Comparison of ENCODE assay signal across 8 cellular contexts in the genomic region with DNA sequence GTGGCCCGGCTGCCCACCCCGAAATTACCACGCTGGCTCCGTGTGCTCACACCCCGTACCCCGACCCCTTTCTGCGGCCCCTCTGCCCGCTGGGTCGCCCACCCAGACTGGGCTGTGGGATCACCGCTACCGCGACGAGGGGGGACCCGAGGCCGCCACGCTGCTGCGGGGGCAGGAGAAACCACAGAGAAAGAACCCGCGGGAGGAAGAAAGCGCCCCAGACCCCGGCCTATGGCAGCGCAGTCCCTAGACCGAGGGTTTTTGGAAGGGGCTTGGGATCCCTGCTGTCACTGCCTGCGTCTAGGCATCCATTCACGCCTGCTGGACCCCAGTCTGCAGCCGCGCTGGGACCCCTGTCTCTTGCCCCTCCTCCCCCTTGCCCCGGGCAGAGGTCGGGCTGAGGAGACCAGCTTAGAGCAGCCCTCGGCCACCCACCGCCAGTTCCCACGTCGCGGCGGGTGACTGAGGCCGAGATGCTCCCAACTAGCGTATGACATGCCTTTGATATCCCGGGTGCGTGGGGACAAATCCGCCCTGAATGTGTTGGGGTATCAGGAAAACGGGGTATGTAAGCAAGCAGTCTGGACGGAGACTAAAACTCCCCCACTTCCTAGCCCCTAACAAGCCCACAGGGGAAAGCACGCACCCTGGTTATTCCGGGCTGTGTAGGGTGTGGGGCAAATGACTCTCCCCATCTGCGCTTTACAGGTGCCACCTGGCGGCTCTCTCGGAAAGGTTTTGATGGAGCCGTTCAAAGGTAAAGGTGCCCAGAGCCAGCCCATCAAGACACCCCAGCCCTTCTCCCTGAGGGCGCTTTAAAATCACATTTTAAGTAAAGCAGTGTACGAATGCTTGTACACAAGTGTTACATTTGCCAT.
DNase-seq lines count a peak whose midpoint lies in the region; ATAC-seq lines count a peak whose summit lies in the region.

No MANE protein-coding gene starts in this region.

- H3K9me3 ChIP-seq in iPS DF 6.9 (ENCODE audit: control insufficient read depth, insufficient read depth, low read length) = no peaks in the 10 kb centered on the region

- no peaks in the 10 kb centered on the region for H3K36me3 ChIP-seq in iPS DF 6.9 (ENCODE audit: control insufficient read depth, insufficient read depth, low read length)

- DNase-seq in T follicular helper cell (ENCODE audit: low read depth) = peak; percentile 68
- peak; percentile 11 for DNase-seq in amniotic epithelial cell (ENCODE audit: low read depth)
- peak; percentile 27 for DNase-seq in iPS DF 6.9 (ENCODE audit: low read depth, low spot score)
- no peak for DNase-seq in SHP77 treated with DMSO at 0.1 percent for 48 hours (lab: John Stamatoyannopoulos, UW)
- DNase-seq in medulla oblongata (ENCODE audit: extremely low spot score) = no peak

- H3K4me3 ChIP-seq in iPS DF 6.9 (ENCODE audit: low read length) = peak overlapping the region; percentile 37; the same call in 1 of the 2 replicates
- peak overlapping the region; percentile 36 to 64 (median 45) for H3K4me3 ChIP-seq in skin epidermis

- ATAC-seq in GM18517 (IDR thresholded peaks at IDR 0.05; ENCODE audit: unreplicated experiment) (peak; percentile 53), HG03442 (IDR thresholded peaks at IDR 0.05; ENCODE audit: unreplicated experiment) (peak; percentile 66)

- H3K4me1 ChIP-seq in iPS DF 6.9 (ENCODE audit: control insufficient read depth, insufficient read depth, low read length) = 0 out of 2 replicates have a peak, but pooled peaks cover 3% of the 10 kb centered on the region

- H3K27me3 ChIP-seq in iPS DF 6.9 (ENCODE audit: control insufficient read depth, insufficient read depth, low read length) = peaks cover 27% of the 10 kb centered on the region

- no peak overlapping the region for H3K27ac ChIP-seq in iPS DF 6.9 (ENCODE audit: low read length)
- H3K27ac ChIP-seq in skin epidermis = peak overlapping the region in 5 of 21 experiments; percentile 3 to 72 (median 46)

- no CpG with 5 or more reads among the region's 50 CpGs for WGBS in iPS DF 6.9 (ENCODE audit: insufficient coverage, insufficient read length)

Comparison
In these comparisons a context has a peak if more than half of its experiments do, and no peak if none do; other contexts are left out.
1. DNase-seq: peak in T follicular helper cell (single experiment), amniotic epithelial cell (single experiment) and iPS DF 6.9 (single experiment); none in SHP77 treated with DMSO at 0.1 percent for 48 hours (single experiment) and medulla oblongata (single experiment).